In the genomic region with DNA sequence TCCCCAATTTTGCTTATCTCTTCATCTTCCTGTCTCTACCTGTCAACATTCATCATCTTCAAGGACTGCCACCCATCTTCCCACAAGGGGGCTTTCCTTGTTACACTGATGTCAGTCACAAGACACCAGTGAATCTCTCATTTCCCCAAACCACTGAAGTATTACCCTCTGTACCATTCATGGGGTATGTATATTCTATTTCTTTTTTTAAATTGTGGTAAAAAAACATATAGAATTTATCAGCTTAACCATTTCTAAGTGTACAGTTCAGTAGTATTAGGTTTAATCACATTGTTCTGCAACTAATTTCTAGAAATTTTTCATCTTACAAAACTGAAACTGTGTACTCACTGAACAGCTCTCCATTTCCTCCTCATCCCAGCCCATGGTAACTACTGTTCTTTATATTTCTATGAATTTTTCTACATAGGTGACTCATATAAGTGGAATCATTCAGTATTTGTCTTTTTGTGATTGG, we compare ENCODE assay signal across 8 cellular contexts.
DNase-seq lines count a peak whose midpoint lies in the region; ATAC-seq and TF ChIP-seq lines count a peak whose summit lies in the region.

No MANE protein-coding gene starts in this region.

- DNase-seq in astrocyte of the spinal cord (ENCODE audit: low read depth, low spot score) (peak; percentile 0), NOMO-1 treated with DMSO at 0.1 percent for 48 hours (lab: John Stamatoyannopoulos, UW; ENCODE audit: unreplicated experiment) (no peak), A673 (ENCODE audit: low spot score) (no peak), RWPE1 (ENCODE audit: low spot score) (no peak), Karpas-422 (no peak)

- H3K27me3 ChIP-seq in A673 (replicated peaks; ENCODE audit: insufficient read depth, low read depth, low read length, poor library complexity) (no peaks in the 10 kb centered on the region), Karpas-422 (ENCODE audit: low read length) (no peaks in the 10 kb centered on the region)

- intact Hi-C loops in A673 (cut with micrococcal nuclease; ENCODE audit: unreplicated experiment) = no loop called here

- no peak overlapping the region for H3K9ac ChIP-seq in Karpas-422 (ENCODE audit: low read length)

- POLR2A ChIA-PET in A673 (lab: Charles Lee; ENCODE audit: low non-redundant PET) (no interaction called here), RWPE1 (lab: Yijun Ruan, JAX; ENCODE audit: low non-redundant PET) (no interaction called here)

- H4K20me1 ChIP-seq in Karpas-422 (ENCODE audit: insufficient read depth, low read depth, low read length) = no peaks in the 10 kb centered on the region

- CTCF ChIA-PET in A673 (lab: Charles Lee) = no interaction called here
- CTCF ChIA-PET in RWPE1 (lab: Yijun Ruan, JAX) = no interaction called here

- in situ Hi-C loops in astrocyte of the spinal cord (cut with HindIII; ENCODE audit: low sequenced_read_pairs) = no loop called here

- TF ChIP-seq CTCF in astrocyte of the spinal cord (IDR thresholded peaks at IDR 0.05; ENCODE audit: low read depth, low read length) (no peak), A673 (conservative IDR thresholded peaks at IDR 0.05; ENCODE audit: low read depth, low read length) (no peak), RWPE1 (conservative IDR thresholded peaks at IDR 0.05; ENCODE audit: low read depth) (no peak)

- no peaks in the 10 kb centered on the region for H3K36me3 ChIP-seq in A673 (ENCODE audit: insufficient read depth, low read length, poor library complexity, severe bottlenecking)
- H3K36me3 ChIP-seq in Karpas-422 (ENCODE audit: insufficient read depth, low read length) = no peaks in the 10 kb centered on the region

- no peaks in the 10 kb centered on the region for H3K9me2 ChIP-seq in Karpas-422 (replicated peaks; ENCODE audit: insufficient read depth, low read length)

- ATAC-seq in GM18502 (IDR thresholded peaks at IDR 0.05; ENCODE audit: poor library complexity, unreplicated experiment) = peak; percentile 87
- peak; percentile 86 for ATAC-seq in GM21360 (IDR thresholded peaks at IDR 0.05; ENCODE audit: unreplicated experiment)
- ATAC-seq in HG03135 (IDR thresholded peaks at IDR 0.05; ENCODE audit: unreplicated experiment) = peak; percentile 60

- BruUV-seq in A673 (replicated peaks; lab: Mats Ljungman, UMichigan) = no TSS peak

- H3K27ac ChIP-seq in A673 (ENCODE audit: low read depth, low read length, poor library complexity, severe bottlenecking) (no peak overlapping the region), RWPE1 (no peak overlapping the region), Karpas-422 (ENCODE audit: low read length) (no peak overlapping the region)

- no peak overlapping the region for H2AFZ ChIP-seq in Karpas-422 (ENCODE audit: low read length)

- H3K4me3 ChIP-seq in astrocyte of the spinal cord (ENCODE audit: low read depth, low read length) = no peak overlapping the region
- no peak overlapping the region for H3K4me3 ChIP-seq in A673 (ENCODE audit: low read depth, low read length, poor library complexity, severe bottlenecking)
- H3K4me3 ChIP-seq in Karpas-422 (ENCODE audit: low read length) = no peak overlapping the region

- H3K4me2 ChIP-seq in Karpas-422 (ENCODE audit: low read depth, low read length, poor library complexity, severe bottlenecking) = no peak overlapping the region

- H3K9me3 ChIP-seq in A673 (ENCODE audit: low read depth, low read length, poor library complexity, severe bottlenecking) (no peaks in the 10 kb centered on the region), Karpas-422 (ENCODE audit: low read length) (no peaks in the 10 kb centered on the region)

- H3K4me1 ChIP-seq in A673 (ENCODE audit: insufficient read depth, low read length, poor library complexity, severe bottlenecking) (peaks cover 12% of the 10 kb centered on the region), Karpas-422 (ENCODE audit: low read length) (no peaks in the 10 kb centered on the region)

- no peaks in the 10 kb centered on the region for H3K79me2 ChIP-seq in Karpas-422 (ENCODE audit: low read length)
